In the genomic region with DNA sequence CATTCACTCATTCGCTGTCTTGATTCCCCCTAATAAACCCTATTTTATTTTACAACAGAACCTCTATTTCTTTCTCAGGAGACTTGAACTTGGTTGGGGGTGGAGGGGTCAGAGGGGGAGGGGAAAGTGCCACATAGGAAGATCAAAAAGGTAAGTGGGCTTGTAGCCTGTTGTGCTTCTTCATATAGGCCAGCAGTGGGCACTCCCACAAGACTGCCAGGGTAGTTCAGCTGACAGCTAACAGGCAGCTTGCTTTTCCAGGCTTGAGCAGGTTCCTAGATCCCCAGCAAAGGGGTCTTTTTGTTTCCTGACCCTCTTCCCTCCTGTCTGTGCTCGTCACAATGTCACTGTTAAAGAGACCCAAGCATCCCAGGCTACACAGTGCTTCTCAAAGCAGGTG, we compare ENCODE assay signal across 13 cellular contexts. TPM values are rescaled to one million over a fixed set of nuclear protein-coding genes. Genes with fewer than 3 reads are reported as not detected.
DNase-seq lines count a peak whose midpoint lies in the region; ATAC-seq and TF ChIP-seq lines count a peak whose summit lies in the region.
"Had no signal": no experiment of that assay in that cellular context is flagged by ENCODE, and none has a peak within 500 bp of the region (broad histone marks: within the 10 kb centered on the region; RNA-seq: fewer than 3 reads in every experiment).

No MANE protein-coding gene starts in this region.

- no peaks in the 10 kb centered on the region for H3K9me2 ChIP-seq in PC-3 (replicated peaks; ENCODE audit: low read length)

- peaks cover 6 to 15% of the 10 kb centered on the region in 2 donors for H3K27me3 Mint-ChIP-seq in natural killer cell (ENCODE audit: low read depth in 2 of 2)
- H3K27me3 Mint-ChIP-seq in activated CD8-positive, alpha-beta T cell treated with anti-CD3 and anti-CD28 coated beads, Interleukin-2, amount 10 ng/mL, durations not matched to agents 7 days and 5 days (ENCODE audit: low read depth): peaks cover 3% of the 10 kb centered on the region

- H3K9me3 ChIP-seq in PC-3 (ENCODE audit: low read length): no peaks in the 10 kb centered on the region
- no peaks in the 10 kb centered on the region for H3K9me3 ChIP-seq in fibroblast of lung (ENCODE audit: control insufficient read depth, insufficient read depth, low read depth, low read length)
- H3K9me3 ChIP-seq: gastroesophageal sphincter had no signal

- no peaks in the 10 kb centered on the region for H3F3A ChIP-seq in PC-3 (ENCODE audit: low read length, unreplicated experiment)

- H3K36me3 Mint-ChIP-seq in natural killer cell: no peaks in the 10 kb centered on the region
- H3K36me3 Mint-ChIP-seq in activated CD8-positive, alpha-beta T cell treated with anti-CD3 and anti-CD28 coated beads, Interleukin-2, amount 10 ng/mL, durations not matched to agents 7 days and 5 days (ENCODE audit: low read depth): no peaks in the 10 kb centered on the region

- H4K20me1 ChIP-seq in PC-3 (ENCODE audit: low read length) (no peaks in the 10 kb centered on the region), fibroblast of lung (ENCODE audit: control insufficient read depth, extremely low read depth, insufficient read depth, low read length) (no peaks in the 10 kb centered on the region)

- H3K27ac ChIP-seq in PC-3 (ENCODE audit: low read length): no peak overlapping the region
- no peak overlapping the region for H3K27ac ChIP-seq in fibroblast of lung (ENCODE audit: insufficient read depth, low read length)
- H3K27ac ChIP-seq: gastroesophageal sphincter had no signal

- H3K27me3 ChIP-seq in PC-3 (ENCODE audit: low read length): no peaks in the 10 kb centered on the region
- H3K27me3 ChIP-seq in fibroblast of lung (ENCODE audit: control insufficient read depth, insufficient read depth, low read length): no peaks in the 10 kb centered on the region
- H3K27me3 ChIP-seq: gastroesophageal sphincter had no signal

- CTCF ChIA-PET in AG04449 (lab: Yijun Ruan, JAX) (interaction anchor here (0.6 to 2.7 kb wide), 5 partner anchors 8 to 159 kb away, joined by 4 to 7 read pairs (median 7); no protein-coding TSS in a partner anchor), PC-3 (lab: Charles Lee) (no interaction called here)
- CTCF ChIA-PET in activated CD8-positive, alpha-beta T cell treated with anti-CD3 and anti-CD28 coated beads, Interleukin-2, amount 10 ng/mL, durations not matched to agents 7 days and 5 days (lab: Charles Lee): no interaction called here

- no peaks in the 10 kb centered on the region for H3K9me3 Mint-ChIP-seq in natural killer cell
- H3K9me3 Mint-ChIP-seq in activated CD8-positive, alpha-beta T cell treated with anti-CD3 and anti-CD28 coated beads, Interleukin-2, amount 10 ng/mL, durations not matched to agents 7 days and 5 days (ENCODE audit: insufficient read depth): no peaks in the 10 kb centered on the region

- H3K9ac ChIP-seq in PC-3 (ENCODE audit: low read length) (no peak overlapping the region), fibroblast of lung (ENCODE audit: insufficient read depth, low read length) (no peak overlapping the region)

- POLR2A ChIA-PET in AG04449 (lab: Yijun Ruan, JAX) (no interaction called here), PC-3 (lab: Charles Lee; ENCODE audit: unreplicated experiment) (no interaction called here)
- POLR2A ChIA-PET in activated CD8-positive, alpha-beta T cell treated with anti-CD3 and anti-CD28 coated beads, Interleukin-2, amount 10 ng/mL, durations not matched to agents 7 days and 5 days (lab: Charles Lee): no interaction called here

- H3K4me2 ChIP-seq in PC-3 (ENCODE audit: low read length) (no peak overlapping the region), fibroblast of lung (ENCODE audit: extremely low read depth, insufficient read depth, low read length) (no peak overlapping the region)

- H2AFZ ChIP-seq in PC-3 (ENCODE audit: low read length): no peak overlapping the region
- H2AFZ ChIP-seq in fibroblast of lung (ENCODE audit: low read length): no peak overlapping the region

- H3K4me1 ChIP-seq in PC-3 (ENCODE audit: insufficient read depth, low read length): no peaks in the 10 kb centered on the region
- no peaks in the 10 kb centered on the region for H3K4me1 ChIP-seq in fibroblast of lung (ENCODE audit: control insufficient read depth, extremely low read depth, insufficient read depth, low read length)
- H3K4me1 ChIP-seq: gastroesophageal sphincter had no signal

- H3K79me2 ChIP-seq in PC-3 (ENCODE audit: low read length) (no peaks in the 10 kb centered on the region), fibroblast of lung (ENCODE audit: control insufficient read depth, insufficient read depth, low read length) (no peaks in the 10 kb centered on the region)

- H3K27ac Mint-ChIP-seq in natural killer cell: no peak overlapping the region
- H3K27ac Mint-ChIP-seq in activated CD8-positive, alpha-beta T cell treated with anti-CD3 and anti-CD28 coated beads, Interleukin-2, amount 10 ng/mL, durations not matched to agents 7 days and 5 days: no peak overlapping the region

- H3K4me1 Mint-ChIP-seq in natural killer cell: no peaks in the 10 kb centered on the region
- H3K4me1 Mint-ChIP-seq in activated CD8-positive, alpha-beta T cell treated with anti-CD3 and anti-CD28 coated beads, Interleukin-2, amount 10 ng/mL, durations not matched to agents 7 days and 5 days (ENCODE audit: low read depth): no peaks in the 10 kb centered on the region

- intact Hi-C loops in PC-3 (cut with micrococcal nuclease): no loop called here
- intact Hi-C loops in natural killer cell (cut with micrococcal nuclease): no loop called here

- no peak for DNase-seq in AG04449 (ENCODE audit: low read depth, low spot score)
- DNase-seq in GM12865 (ENCODE audit: low read depth): no peak
- peak; percentile 17 for DNase-seq in PC-3
- DNase-seq in fibroblast of lung (ENCODE audit: low read depth in 2 of 2): peak in 1 of 2 donors; percentile 9
- no peak for DNase-seq in NCI-H2081 treated with DMSO at 0.1 percent for 48 hours (lab: John Stamatoyannopoulos, UW)
- DNase-seq in natural killer cell: no peak
- DNase-seq in activated T-cell treated with anti-CD3 and anti-CD28 coated beads, Interleukin-2, amount 50 U/mL, for 48 hours: no peak
- no peak for DNase-seq in activated CD8-positive, alpha-beta T cell treated with anti-CD3 and anti-CD28 coated beads, Interleukin-2, amount 10 ng/mL, durations not matched to agents 7 days and 5 days
- DNase-seq: aorta, COR-L47, HCEC 1CT, mesenchymal stem cell had no signal

- no peaks in the 10 kb centered on the region for H3K36me3 ChIP-seq in PC-3 (ENCODE audit: low read depth, low read length)
- no peaks in the 10 kb centered on the region for H3K36me3 ChIP-seq in fibroblast of lung (ENCODE audit: control insufficient read depth, insufficient read depth, low read length)
- H3K36me3 ChIP-seq: gastroesophageal sphincter had no signal

- no peak overlapping the region for H3K4me3 ChIP-seq in AG04449 (ENCODE audit: low read depth, low read length)
- no peak overlapping the region for H3K4me3 ChIP-seq in GM12865 (ENCODE audit: low read depth, low read length)
- no peak overlapping the region for H3K4me3 ChIP-seq in PC-3 (ENCODE audit: low read length)
- H3K4me3 ChIP-seq in fibroblast of lung (replicated peaks in 1 of 4; ENCODE audit: control extremely low read depth in 1 of 4, insufficient read depth in 1 of 4, low read depth in 3 of 4, low read length in 4 of 4): no peak overlapping the region
- H3K4me3 ChIP-seq: gastroesophageal sphincter had no signal

- H3K4me3 Mint-ChIP-seq in natural killer cell: no peak overlapping the region
- H3K4me3 Mint-ChIP-seq in activated CD8-positive, alpha-beta T cell treated with anti-CD3 and anti-CD28 coated beads, Interleukin-2, amount 10 ng/mL, durations not matched to agents 7 days and 5 days: no peak overlapping the region

- TF ChIP-seq CTCF in AG04449 (IDR thresholded peaks at IDR 0.05; ENCODE audit: insufficient read depth, low read length, missing control alignments) (peak; percentile 31), GM12865 (IDR thresholded peaks at IDR 0.05; ENCODE audit: insufficient read depth, low read depth, low read length, missing control alignments) (peak; percentile 10), PC-3 (conservative IDR thresholded peaks at IDR 0.05; ENCODE audit: low read depth, low read length) (peak; percentile 54; the same call in 1 of the 2 replicates), fibroblast of lung (conservative IDR thresholded peaks at IDR 0.05 in 1 of 2, IDR thresholded peaks at IDR 0.05 in 1 of 2; ENCODE audit: low read depth in 1 of 2, low read length in 2 of 2) (peak; percentile 18 to 32), natural killer cell (IDR thresholded peaks at IDR 0.05) (no peak)

- no TSS peak for BruUV-seq in PC-3 (replicated peaks; lab: Mats Ljungman, UMichigan)

- ATAC-seq in PC-3 (peak; percentile 48; the same call in 1 of the 2 replicates), natural killer cell (no peak)
- ATAC-seq in activated CD8-positive, alpha-beta T cell treated with anti-CD3 and anti-CD28 coated beads, Interleukin-2, amount 10 ng/mL, durations not matched to agents 7 days and 5 days: no peak
- ATAC-seq: gastroesophageal sphincter had no signal

RNA-seq across cellular contexts. Expression of a gene that starts 0.8 kb away (rescaled TPM):
- total RNA-seq in PC-3 (2014; rRNA removed) (not detected in 2 replicates), fibroblast of lung (under 0.01 TPM in 1 of 2 replicates, not detected in the other), natural killer cell (not detected)
- polyA plus RNA-seq in fibroblast of lung: 0.01 and 0.09 TPM in 2 replicates
- polyA plus RNA-seq in fibroblast of lung (2012): 0.12 TPM in 1 of 2 replicates, not detected in the other
- polyA minus RNA-seq in fibroblast of lung (ENCODE audit: low replicate concordance): not detected in 2 replicates
- not detected for total RNA-seq in activated CD8-positive, alpha-beta T cell treated with anti-CD3 and anti-CD28 coated beads, Interleukin-2, amount 10 ng/mL, durations not matched to agents 7 days and 5 days
- total RNA-seq: aorta, gastroesophageal sphincter had no signal
- polyA plus RNA-seq: aorta had no signal

RNA-seq across cellular contexts. Expression of a gene that starts 38.6 kb away (rescaled TPM):
- total RNA-seq in PC-3 (2014; rRNA removed): 4.8 and 5.5 TPM in 2 replicates
- 24.7 and 39.1 TPM in 2 replicates for total RNA-seq in fibroblast of lung
- polyA plus RNA-seq in fibroblast of lung: 28.1 and 44.4 TPM in 2 replicates
- 36.8 and 55.7 TPM in 2 replicates for polyA plus RNA-seq in fibroblast of lung (2012)
- 23.9 and 48.2 TPM in 2 replicates for polyA minus RNA-seq in fibroblast of lung (ENCODE audit: low replicate concordance)
- total RNA-seq in natural killer cell: 1 to 10 TPM in 1 of 3 donors, under 1 TPM in 1, not detected in 1; 0.27 to 1.6 TPM
- under 1 TPM in 1 of 2 experiments, not detected in 1; 0.08 TPM for total RNA-seq in activated CD8-positive, alpha-beta T cell treated with anti-CD3 and anti-CD28 coated beads, Interleukin-2, amount 10 ng/mL, durations not matched to agents 7 days and 5 days
